Comparison of ENCODE assay signal across 14 cellular contexts in genomic region chr2:207251573-207252192, GRCh38.
DNase-seq lines count a peak whose midpoint lies in the region; ATAC-seq and TF ChIP-seq lines count a peak whose summit lies in the region.
"Had no signal": no experiment of that assay in that cellular context is flagged by ENCODE, and none has a peak within 500 bp of the region (broad histone marks: within the 10 kb centered on the region; RNA-seq: fewer than 3 reads in every experiment).

No MANE protein-coding gene starts in this region.

- intact Hi-C loops in transverse colon (cut with DNase I; ENCODE audit: low total_unique reads) = loop anchor here (10.0 kb wide), 1 partner anchor 87 kb away; the partner anchor contains the start of gene KLF7

- in situ Hi-C loops in transverse colon (cut with MboI; ENCODE audit: low pct_ligation_motif_present in 1 of 4, low pct_unique_long_range_greater_than_20kb in 1 of 4, low sequenced_read_pairs in 3 of 4) = loop anchor here in 1 of 4 donors (25.0 kb wide), 1 partner anchor 89 kb away; the partner anchor contains the start of gene KLF7

- no peak for TF ChIP-seq CTCF in C4-2B (conservative IDR thresholded peaks at IDR 0.05)
- no peak for TF ChIP-seq CTCF in transverse colon (IDR thresholded peaks at IDR 0.05)

- H3K36me3 ChIP-seq in transverse colon = no peaks in the 10 kb centered on the region
- H3K36me3 ChIP-seq: suprapubic skin had no signal

- no peak overlapping the region for H3K4me3 ChIP-seq in transverse colon
- H3K4me3 ChIP-seq: suprapubic skin had no signal

- H3K4me3 Mint-ChIP-seq in activated T-cell treated with anti-CD3 and anti-CD28 coated beads, Interleukin-2, amount 50 U/mL, for 72 hours = peak overlapping the region; percentile 58 to 63
- H3K4me3 Mint-ChIP-seq: CD4-positive, alpha-beta memory T cell; effector memory CD8-positive, alpha-beta T cell had no signal

- H3K4me1 ChIP-seq in transverse colon = peaks cover 0 to 24% (median 2%) of the 10 kb centered on the region in 4 donors

- no peaks in the 10 kb centered on the region for H3K36me3 Mint-ChIP-seq in activated T-cell treated with anti-CD3 and anti-CD28 coated beads, Interleukin-2, amount 50 U/mL, for 72 hours (ENCODE audit: insufficient read depth in 2 of 2)
- H3K36me3 Mint-ChIP-seq: CD4-positive, alpha-beta memory T cell had no signal

- H3K27me3 ChIP-seq in transverse colon = no peaks in the 10 kb centered on the region
- H3K27me3 ChIP-seq: suprapubic skin had no signal

- H3K9me3 Mint-ChIP-seq in activated T-cell treated with anti-CD3 and anti-CD28 coated beads, Interleukin-2, amount 50 U/mL, for 72 hours = no peaks in the 10 kb centered on the region
- H3K9me3 Mint-ChIP-seq: CD4-positive, alpha-beta memory T cell; effector memory CD8-positive, alpha-beta T cell; naive B cell had no signal

- peak overlapping the region; percentile 3 for H3K27ac ChIP-seq in C4-2B
- H3K27ac ChIP-seq in transverse colon = no peak overlapping the region
- H3K27ac ChIP-seq: suprapubic skin had no signal

- WGBS in transverse colon (ENCODE audit: low coverage in 1 of 2), 2 donors = 75 to 100% methylated on average over 1 to 7 of the region's 7 CpGs

- peaks cover 17% of the 10 kb centered on the region for H3K27me3 Mint-ChIP-seq in activated T-cell treated with anti-CD3 and anti-CD28 coated beads, Interleukin-2, amount 50 U/mL, for 72 hours (ENCODE audit: low read depth)

- ATAC-seq in activated T-cell treated with anti-CD3 and anti-CD28 coated beads, Interleukin-2, amount 50 U/mL, for 72 hours (replicated peaks in 1 of 2) = peak; percentile 90
- ATAC-seq: effector memory CD8-positive, alpha-beta T cell had no signal

- TF ChIP-seq EP300 in transverse colon (IDR thresholded peaks at IDR 0.05; ENCODE audit: low read depth) = no peak

- H3K27ac Mint-ChIP-seq in activated T-cell treated with anti-CD3 and anti-CD28 coated beads, Interleukin-2, amount 50 U/mL, for 72 hours = peak overlapping the region; percentile 16
- H3K27ac Mint-ChIP-seq: effector memory CD8-positive, alpha-beta T cell had no signal

- TF ChIP-seq POLR2A in transverse colon (IDR thresholded peaks at IDR 0.05) = no peak

- H3K9me3 ChIP-seq in transverse colon = no peaks in the 10 kb centered on the region
- H3K9me3 ChIP-seq: suprapubic skin had no signal

- DNase-seq in HCEC 1CT (peak; percentile 50), myocyte (ENCODE audit: low read depth) (peak; percentile 80), transverse colon (no peak), NCI-H69 (lab: John Stamatoyannopoulos, UW) (no peak), DMS153 treated with DMSO at 0.1 percent for 48 hours (lab: John Stamatoyannopoulos, UW; ENCODE audit: unreplicated experiment) (no peak)
- peak; percentile 71 to 77 for DNase-seq in activated T-cell treated with anti-CD3 and anti-CD28 coated beads, Interleukin-2, amount 50 U/mL, for 72 hours
- DNase-seq: CD4-positive, alpha-beta memory T cell; effector memory CD8-positive, alpha-beta T cell; GDM1; naive B cell; NCI-H510A; T-helper 9 cell had no signal

- peaks cover 75% of the 10 kb centered on the region for H3K4me1 Mint-ChIP-seq in activated T-cell treated with anti-CD3 and anti-CD28 coated beads, Interleukin-2, amount 50 U/mL, for 72 hours (ENCODE audit: low read depth)

Comparison
In these comparisons a context has a peak if more than half of its experiments do, and no peak if none do; other contexts are left out.
1. DNase-seq: peak in HCEC 1CT (single experiment), activated T-cell treated with anti-CD3 and anti-CD28 coated beads, Interleukin-2, amount 50 U/mL, for 72 hours (2 of 2) and myocyte (single experiment); none in transverse colon (single experiment), NCI-H69 (single experiment) and DMS153 treated with DMSO at 0.1 percent for 48 hours (single experiment).